Comparison of ENCODE assay signal across 1 cellular context in genomic region chr3:24498391-24498790, GRCh38.
TF ChIP-seq lines count a peak whose summit lies in the region.

No MANE protein-coding gene starts in this region.

TF ChIP-seq in K562, 482 proteins besides CTCF, POLR2A, EP300 and RAD21 (continues in another document):
- no peak for TF ChIP-seq ZFP36 (IDR thresholded peaks at IDR 0.05; ENCODE audit: low read depth, low read length, partially characterized antibody)
- TF ChIP-seq NR2C1 (IDR thresholded peaks at IDR 0.05): no peak
- TF ChIP-seq NR2C1 (tag; IDR thresholded peaks at IDR 0.05): peak; percentile 29; the same call in 1 of the 2 replicates
- TF ChIP-seq CC2D1A (IDR thresholded peaks at IDR 0.05): no peak
- TF ChIP-seq ZBTB12 (CRISPR knock-in tag; IDR thresholded peaks at IDR 0.05): peak; percentile 21; the same call in 1 of the 2 replicates
- TF ChIP-seq EGR1 (conservative IDR thresholded peaks at IDR 0.05): no peak
- TF ChIP-seq GTF2F1 (IDR thresholded peaks at IDR 0.05; ENCODE audit: low read depth, low read length): no peak
- TF ChIP-seq FOXA3 (CRISPR knock-in tag; conservative IDR thresholded peaks at IDR 0.05 in 1 of 2, IDR thresholded peaks at IDR 0.05 in 1 of 2): 0 out of 4 replicates have a peak, but pooled peaks of 1 of the 2 experiments have one; percentile 20
- TF ChIP-seq PML (IDR thresholded peaks at IDR 0.05; ENCODE audit: low read length): no peak
- 0 out of 2 replicates have a peak, but pooled peaks have one; percentile 68 for TF ChIP-seq HDAC8 (tag; IDR thresholded peaks at IDR 0.05)
- TF ChIP-seq ZNF592 (IDR thresholded peaks at IDR 0.05): 0 out of 2 replicates have a peak, but pooled peaks have one; percentile 29
- no peak for TF ChIP-seq COPS2 (conservative IDR thresholded peaks at IDR 0.05)
- no peak for TF ChIP-seq CTCFL (IDR thresholded peaks at IDR 0.05; ENCODE audit: borderline replicate concordance, insufficient read depth, low read depth, low read length, poor library complexity, severe bottlenecking)
- no peak for TF ChIP-seq MYC (IDR thresholded peaks at IDR 0.05; ENCODE audit: low read depth, low read length)
- TF ChIP-seq MYC (CRISPR knock-in tag; IDR thresholded peaks at IDR 0.05; ENCODE audit: borderline replicate concordance, low read depth): 0 out of 2 replicates have a peak, but pooled peaks have one; percentile 33
- 0 out of 2 replicates have a peak, but pooled peaks have one; percentile 42 for TF ChIP-seq ATF7 (IDR thresholded peaks at IDR 0.05)
- 0 out of 2 replicates have a peak, but pooled peaks have one; percentile 40 for TF ChIP-seq HSF4 (CRISPR knock-in tag; IDR thresholded peaks at IDR 0.05; ENCODE audit: borderline replicate concordance)
- TF ChIP-seq BRD9 (IDR thresholded peaks at IDR 0.05; ENCODE audit: low read depth, partially characterized antibody): no peak
- peak; percentile 72; the same call in 1 of the 2 replicates for TF ChIP-seq ZNF175 (CRISPR knock-in tag; IDR thresholded peaks at IDR 0.05; ENCODE audit: low read depth)
- TF ChIP-seq DDX20 (tag; IDR thresholded peaks at IDR 0.05; ENCODE audit: low read depth): peak; percentile 65; the same call in 1 of the 2 replicates
- TF ChIP-seq ZNF239 (CRISPR knock-in tag; IDR thresholded peaks at IDR 0.05): peak; percentile 70; the same call in 1 of the 2 replicates
- TF ChIP-seq ZHX1 (conservative IDR thresholded peaks at IDR 0.05; ENCODE audit: low read length): no peak
- peak; percentile 74; the same call in 1 of the 2 replicates for TF ChIP-seq BACH1 (tag; IDR thresholded peaks at IDR 0.05)
- peak; percentile 84 for TF ChIP-seq ZNF584 (CRISPR knock-in tag; IDR thresholded peaks at IDR 0.05; ENCODE audit: low read depth)
- TF ChIP-seq ZNF511 (CRISPR knock-in tag; IDR thresholded peaks at IDR 0.05): no peak
- peak; percentile 66; the same call in 1 of the 2 replicates for TF ChIP-seq ZNF644 (tag; IDR thresholded peaks at IDR 0.05; ENCODE audit: low read depth)
- no peak for TF ChIP-seq ZNF586 (CRISPR knock-in tag; conservative IDR thresholded peaks at IDR 0.05)
- TF ChIP-seq PTRF (tag; IDR thresholded peaks at IDR 0.05): peak; percentile 50; the same call in 1 of the 2 replicates
- TF ChIP-seq L3MBTL2 (IDR thresholded peaks at IDR 0.05): peak; percentile 16; the same call in 1 of the 2 replicates
- TF ChIP-seq ZBTB17 (CRISPR knock-in tag; IDR thresholded peaks at IDR 0.05): no peak
- TF ChIP-seq TRIM24 (IDR thresholded peaks at IDR 0.05): peak in 1 of 2 experiments; percentile 61; a peak in 1 of 4 replicates
- no peak for TF ChIP-seq ZNF79 (CRISPR knock-in tag; IDR thresholded peaks at IDR 0.05; ENCODE audit: low read depth)
- TF ChIP-seq ATF3 (IDR thresholded peaks at IDR 0.05): peak; percentile 53
- TF ChIP-seq ATF3 (CRISPR knock-in tag; conservative IDR thresholded peaks at IDR 0.05): no peak
- TF ChIP-seq ZNF311 (CRISPR knock-in tag; IDR thresholded peaks at IDR 0.05): peak; percentile 78
- TF ChIP-seq ZNF395 (CRISPR knock-in tag; IDR thresholded peaks at IDR 0.05): peak; percentile 41; the same call in 1 of the 2 replicates
- TF ChIP-seq SMAD4 (CRISPR knock-in tag; conservative IDR thresholded peaks at IDR 0.05): peak; percentile 68
- TF ChIP-seq ZNF589 (CRISPR knock-in tag; IDR thresholded peaks at IDR 0.05; ENCODE audit: low read depth): peak; percentile 84
- no peak for TF ChIP-seq PHTF2 (CRISPR knock-in tag; IDR thresholded peaks at IDR 0.05)
- TF ChIP-seq BCLAF1 (IDR thresholded peaks at IDR 0.05; ENCODE audit: borderline replicate concordance in 1 of 2, control insufficient read depth in 1 of 2, low read depth in 2 of 2, low read length in 1 of 2): no peak
- no peak for TF ChIP-seq FOXO4 (CRISPR knock-in tag; IDR thresholded peaks at IDR 0.05)
- TF ChIP-seq CREB3L1 (IDR thresholded peaks at IDR 0.05; ENCODE audit: borderline replicate concordance, low read depth): no peak
- TF ChIP-seq CXXC5 (CRISPR knock-in tag; IDR thresholded peaks at IDR 0.05): peak; percentile 63
- no peak for TF ChIP-seq NFE2L1 (tag; IDR thresholded peaks at IDR 0.05; ENCODE audit: borderline replicate concordance, low read depth)
- no peak for TF ChIP-seq CBX2 (IDR thresholded peaks at IDR 0.05; ENCODE audit: insufficient read depth, low read length, poor library complexity, severe bottlenecking)
